In the genomic region with DNA sequence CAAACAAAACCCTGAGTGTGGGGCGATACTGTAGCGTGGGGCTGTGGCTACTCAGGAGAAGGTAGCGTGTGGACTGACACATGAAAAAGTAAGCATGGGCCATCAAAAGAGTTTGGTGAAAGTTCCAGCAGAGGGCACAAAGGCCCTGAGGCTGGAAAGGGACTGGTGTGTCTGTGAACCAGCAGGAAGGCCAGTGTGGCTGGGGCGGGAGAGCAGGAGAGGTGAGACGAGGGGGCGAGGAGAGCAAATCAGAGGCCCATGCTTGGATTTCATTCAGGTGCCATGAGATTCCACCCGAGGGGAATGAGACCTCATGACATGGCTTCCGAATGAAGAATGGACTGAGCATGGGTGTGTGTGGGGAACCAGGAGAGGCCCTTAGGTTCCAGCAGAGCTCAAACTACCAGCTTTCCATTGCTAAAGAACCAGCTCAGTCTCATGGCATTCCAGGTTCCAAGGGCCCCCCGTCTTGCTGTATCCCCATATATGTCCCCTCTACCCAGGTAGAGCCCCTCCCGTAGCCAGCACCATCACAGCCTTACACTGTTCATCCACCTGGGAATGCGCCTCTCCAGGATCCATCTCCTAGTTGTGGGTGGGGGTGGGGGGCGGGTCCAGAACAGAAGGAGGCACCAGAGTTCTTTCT, we compare ENCODE assay signal across 13 cellular contexts. TPM values are rescaled to one million over a fixed set of nuclear protein-coding genes. Genes with fewer than 3 reads are reported as not detected.
DNase-seq lines count a peak whose midpoint lies in the region; ATAC-seq and TF ChIP-seq lines count a peak whose summit lies in the region.
"Had no signal": no experiment of that assay in that cellular context is flagged by ENCODE, and none has a peak within 500 bp of the region (broad histone marks: within the 10 kb centered on the region; RNA-seq: fewer than 3 reads in every experiment).

No MANE protein-coding gene starts in this region.

- H3K9me3 ChIP-seq in BLaER1: no peaks in the 10 kb centered on the region
- H3K9me3 ChIP-seq in RWPE2 (ENCODE audit: severe bottlenecking): no peaks in the 10 kb centered on the region

- POLR2A ChIA-PET in naive thymus-derived CD8-positive, alpha-beta T cell (lab: Charles Lee): no interaction called here

- H3K27ac Mint-ChIP-seq in naive thymus-derived CD8-positive, alpha-beta T cell: peak overlapping the region in 5 of 10 donors; percentile 28 to 86 (median 63)

- peaks cover 99% of the 10 kb centered on the region for H4K20me1 ChIP-seq in BLaER1

- H3K4me1 Mint-ChIP-seq in naive thymus-derived CD8-positive, alpha-beta T cell: peaks cover 17 to 49% (median 25%) of the 10 kb centered on the region in 4 donors

- DNase-seq in G401 (ENCODE audit: low spot score) (peak; percentile 46), RWPE2 (ENCODE audit: low spot score) (peak; percentile 58), epithelial cell of prostate (ENCODE audit: low read depth, low spot score) (no peak), NCI-H187 (lab: John Stamatoyannopoulos, UW) (no peak)
- no peak for DNase-seq in naive thymus-derived CD8-positive, alpha-beta T cell
- no peak for DNase-seq in activated T-cell treated with anti-CD3 and anti-CD28 coated beads, Interleukin-2, amount 50 U/mL, for 1 hour
- DNase-seq: activated CD4-positive, CD25-positive, alpha-beta regulatory T cell treated with anti-CD3 and anti-CD28 coated beads, Interleukin-2, amount 50 U/mL, for 72 hours; Calu3; NCI-H2081 treated with DMSO at 0.1 percent for 48 hours had no signal

- H3K4me2 ChIP-seq in BLaER1: peak overlapping the region; percentile 30; the same call in 1 of the 2 replicates

- H3K27ac ChIP-seq in BLaER1: no peak overlapping the region
- H3K27ac ChIP-seq in RWPE2 (ENCODE audit: poor library complexity, severe bottlenecking): peak overlapping the region; percentile 93
- H3K27ac ChIP-seq in epithelial cell of prostate: peak overlapping the region; percentile 20

- H3K4me1 ChIP-seq in BLaER1 (peaks cover 66% of the 10 kb centered on the region), RWPE2 (ENCODE audit: insufficient read depth, poor library complexity, severe bottlenecking) (peaks cover 4% of the 10 kb centered on the region)

- H3K9me3 Mint-ChIP-seq in naive thymus-derived CD8-positive, alpha-beta T cell: no peaks in the 10 kb centered on the region

- TF ChIP-seq CTCF in RWPE2 (IDR thresholded peaks at IDR 0.05; ENCODE audit: poor library complexity, severe bottlenecking): no peak

- H3K9ac ChIP-seq in BLaER1: no peak overlapping the region

- H3K4me3 ChIP-seq in BLaER1: no peak overlapping the region
- H3K4me3 ChIP-seq in RWPE2 (ENCODE audit: severe bottlenecking): no peak overlapping the region

- H3K27me3 ChIP-seq in BLaER1: no peaks in the 10 kb centered on the region
- no peaks in the 10 kb centered on the region for H3K27me3 ChIP-seq in RWPE2 (ENCODE audit: insufficient read depth, poor library complexity, severe bottlenecking)

- H3K4me3 Mint-ChIP-seq in naive thymus-derived CD8-positive, alpha-beta T cell: no peak overlapping the region

- H3K36me3 ChIP-seq in BLaER1 (peaks cover 97% of the 10 kb centered on the region), RWPE2 (ENCODE audit: low read depth) (peaks cover 84% of the 10 kb centered on the region)

- H3K36me3 Mint-ChIP-seq in naive thymus-derived CD8-positive, alpha-beta T cell: peaks cover 4 to 51% (median 6%) of the 10 kb centered on the region in 3 donors

- no peak for ATAC-seq in RWPE2 (ENCODE audit: low read depth)
- ATAC-seq in GM21619 (IDR thresholded peaks at IDR 0.05; ENCODE audit: unreplicated experiment): no peak
- ATAC-seq in naive thymus-derived CD8-positive, alpha-beta T cell: no peak
- ATAC-seq: Right ventricle myocardium inferior, sciatic nerve had no signal

- in situ Hi-C loops in G401 (cut with HindIII; ENCODE audit: low sequenced_read_pairs): no loop called here

- H3K27me3 Mint-ChIP-seq in naive thymus-derived CD8-positive, alpha-beta T cell: no peaks in the 10 kb centered on the region

RNA-seq across cellular contexts. Expression of a gene that starts 31.1 kb away (rescaled TPM):
- 41.8 and 47.6 TPM in 2 replicates for total RNA-seq in G401 (2014; rRNA removed; shearing (Covaris generic))
- 10 to 100 TPM; 60.9 to 65.0 TPM for total RNA-seq in naive thymus-derived CD8-positive, alpha-beta T cell
- polyA plus RNA-seq in naive thymus-derived CD8-positive, alpha-beta T cell: 100 to 1,000 TPM in 1 of 3 donors, 10 to 100 TPM in 2; 87.0 to 109 (median 90.6) TPM

RNA-seq across cellular contexts. Expression of a gene that starts 45.5 kb away (rescaled TPM):
- total RNA-seq in G401 (2014; rRNA removed; shearing (Covaris generic)): 0.24 and 0.86 TPM in 2 replicates
- 1 to 10 TPM; 7.4 to 8.9 TPM for total RNA-seq in naive thymus-derived CD8-positive, alpha-beta T cell
- polyA plus RNA-seq in naive thymus-derived CD8-positive, alpha-beta T cell: 1 to 10 TPM; 1.8 to 3.1 (median 2.1) TPM

Comparison
In these comparisons a context has a peak if more than half of its experiments do, and no peak if none do; other contexts are left out.
1. DNase-seq: peak in G401 (single experiment) and RWPE2 (single experiment); none in epithelial cell of prostate (single experiment), naive thymus-derived CD8-positive, alpha-beta T cell (0 of 10), NCI-H187 (0 of 2) and activated T-cell treated with anti-CD3 and anti-CD28 coated beads, Interleukin-2, amount 50 U/mL, for 1 hour (single experiment).